ENCODE assay signal across 10 cellular contexts in the genomic region with DNA sequence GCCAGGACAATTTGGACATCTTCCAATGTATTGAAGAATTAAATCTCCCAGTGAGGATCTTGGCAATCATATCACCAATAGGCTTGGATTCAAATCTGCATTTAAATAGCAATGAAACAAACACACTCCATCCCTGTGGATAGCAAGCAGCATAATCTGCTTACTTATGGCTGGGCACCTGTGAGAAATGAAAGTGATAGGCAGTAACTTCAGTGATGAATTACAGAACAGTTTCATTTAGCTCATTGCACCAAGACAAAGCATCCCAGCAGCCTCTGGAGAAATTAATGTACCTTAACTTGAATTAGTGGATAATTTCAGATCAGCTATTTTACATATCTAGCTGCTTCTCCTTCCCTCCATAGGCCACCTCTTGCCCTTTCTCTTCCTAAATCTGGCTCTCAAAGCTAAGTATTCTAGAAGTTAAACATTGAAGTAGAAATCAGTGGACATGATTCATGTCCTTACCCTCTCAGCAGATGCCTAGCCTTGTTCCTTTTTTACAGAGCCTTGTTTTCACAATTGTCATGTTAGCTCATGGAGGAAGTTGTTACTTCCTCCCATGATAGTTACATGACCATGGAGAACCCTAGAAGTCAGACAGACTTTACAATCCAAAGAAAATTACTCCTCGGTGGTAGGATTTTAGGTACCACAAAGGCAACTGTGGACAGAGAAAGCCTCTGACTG.
A peak's percentile ranks its signal among the peaks of the same experiment; 100 is the strongest.
DNase-seq lines count a peak whose midpoint lies in the region; ATAC-seq and TF ChIP-seq lines count a peak whose summit lies in the region.
"Had no signal": no experiment of that assay in that cellular context is flagged by ENCODE, and none has a peak within 500 bp of the region (broad histone marks: within the 10 kb centered on the region; RNA-seq: fewer than 3 reads in every experiment).

No MANE protein-coding gene starts in this region.

- H3K4me1 ChIP-seq in OCI-LY3 (ENCODE audit: low read length) = peaks cover 12% of the 10 kb centered on the region
- H3K4me1 ChIP-seq: tibial nerve had no signal

- ATAC-seq in GM19438 (IDR thresholded peaks at IDR 0.05; ENCODE audit: low read depth, unreplicated experiment) = peak; percentile 66
- ATAC-seq in HG02973 (IDR thresholded peaks at IDR 0.05; ENCODE audit: unreplicated experiment) = peak; percentile 61

- H3K36me3 ChIP-seq in OCI-LY3 (replicated peaks; ENCODE audit: low read depth, low read length) = no peaks in the 10 kb centered on the region
- H3K36me3 ChIP-seq: tibial nerve had no signal

- H3K27ac ChIP-seq in OCI-LY3 (ENCODE audit: low read length) = no peak overlapping the region
- H3K27ac ChIP-seq: KMS-11, tibial nerve had no signal

- no peak overlapping the region for H2AFZ ChIP-seq in OCI-LY3 (ENCODE audit: low read depth, low read length)

- no peaks in the 10 kb centered on the region for H3K79me2 ChIP-seq in OCI-LY3 (ENCODE audit: low read length)

- no peak for TF ChIP-seq CTCF in GM12865 (IDR thresholded peaks at IDR 0.05; ENCODE audit: insufficient read depth, low read depth, low read length, missing control alignments)
- no peak for TF ChIP-seq CTCF in OCI-LY3 (IDR thresholded peaks at IDR 0.05; ENCODE audit: low read depth, low read length)
- no peak for TF ChIP-seq CTCF in GM10266 (IDR thresholded peaks at IDR 0.05; ENCODE audit: control insufficient read depth, insufficient read depth, low read depth, missing control alignments)

- DNase-seq in GM12865 (ENCODE audit: low read depth) (peak; percentile 44), cerebellum (ENCODE audit: low spot score) (no peak), islet precursor cell (no peak), anterior cingulate cortex (lab: John Stamatoyannopoulos, UW) (no peak), GM10266 (ENCODE audit: extremely low spot score) (no peak)

- no peaks in the 10 kb centered on the region for H3K9me3 ChIP-seq in OCI-LY3 (ENCODE audit: insufficient read depth, low read length)
- H3K9me3 ChIP-seq: tibial nerve had no signal

- no peak overlapping the region for H3K9ac ChIP-seq in OCI-LY3 (ENCODE audit: low read length)
- H3K9ac ChIP-seq: KMS-11 had no signal

- peak overlapping the region; percentile 27; the same call in 1 of the 2 replicates for H3K4me2 ChIP-seq in OCI-LY3 (ENCODE audit: low read length)
- H3K4me2 ChIP-seq: KMS-11 had no signal

- no peaks in the 10 kb centered on the region for H4K20me1 ChIP-seq in OCI-LY3 (ENCODE audit: insufficient read depth, low read length)

- H3K4me3 ChIP-seq in GM12865 (ENCODE audit: low read depth, low read length) (no peak overlapping the region), OCI-LY3 (ENCODE audit: low read length) (no peak overlapping the region)
- H3K4me3 ChIP-seq: tibial nerve had no signal

- peaks cover 4% of the 10 kb centered on the region; the same call in 1 of the 2 replicates for H3K27me3 ChIP-seq in OCI-LY3 (ENCODE audit: low read depth, low read length)
- H3K27me3 ChIP-seq: tibial nerve had no signal
